28 cellular contexts compared by ENCODE assay signal in the genomic region with DNA sequence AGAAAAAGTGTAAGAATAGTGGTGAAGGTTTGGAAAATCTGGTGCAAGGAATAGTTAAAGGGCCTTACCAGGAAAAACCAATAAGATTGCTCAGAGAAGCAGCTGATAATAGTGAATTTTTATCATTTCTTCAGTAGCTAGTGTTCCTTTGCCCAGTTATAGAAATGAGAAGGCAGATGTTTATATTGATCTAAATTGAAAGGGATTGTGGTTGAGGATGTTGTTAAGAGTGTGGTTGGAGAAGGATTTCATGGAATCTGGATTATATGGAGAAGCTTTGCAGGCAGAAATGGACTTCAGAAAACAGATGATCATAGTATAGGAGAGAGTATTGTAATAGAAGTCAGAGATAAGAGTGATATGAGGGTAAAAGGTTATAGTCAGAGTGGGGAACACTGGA.
A peak's percentile ranks its signal among the peaks of the same experiment; 100 is the strongest.
DNase-seq lines count a peak whose midpoint lies in the region; ATAC-seq and TF ChIP-seq lines count a peak whose summit lies in the region.
"Had no signal": no experiment of that assay in that cellular context is flagged by ENCODE, and none has a peak within 500 bp of the region (broad histone marks: within the 10 kb centered on the region; RNA-seq: fewer than 3 reads in every experiment).

No MANE protein-coding gene starts in this region.

- no peaks in the 10 kb centered on the region for H3K79me1 ChIP-seq in IMR-90 (ENCODE audit: low read depth in 1 of 2, low read length in 2 of 2)

- no peak overlapping the region for H3K4ac ChIP-seq in IMR-90 (ENCODE audit: low read depth, low read length)

- no peak overlapping the region for H2AK9ac ChIP-seq in IMR-90 (replicated peaks; ENCODE audit: low read depth, low read length, poor library complexity)

- H3K4me1 ChIP-seq in IMR-90 (ENCODE audit: control insufficient read depth, insufficient read depth, low read length): peaks cover 6% of the 10 kb centered on the region
- H3K4me1 ChIP-seq: HAP-1, suprapubic skin had no signal

- H3K23ac ChIP-seq in IMR-90 (ENCODE audit: low read depth, low read length): no peak overlapping the region

- no peak overlapping the region for H3K27ac Mint-ChIP-seq in chondrocyte (ENCODE audit: unreplicated experiment)
- H3K27ac Mint-ChIP-seq: activated CD8-positive, alpha-beta T cell treated with anti-CD3 and anti-CD28 coated beads, Interleukin-2, amount 10 ng/mL, durations not matched to agents 7 days and 5 days; B cell; immature natural killer cell; naive B cell; stimulated activated memory B cell treated with anti-CD40 and anti-IgM and Interleukin-4, amounts not matched to agents 10 μg/mL and 1 μg/mL and 100 μg/mL, for 72 hours had no signal

- in situ Hi-C loops in IMR-90 (cut with MboI; ENCODE audit: low sequenced_read_pairs) (no loop called here), astrocyte of the spinal cord (cut with HindIII; ENCODE audit: low sequenced_read_pairs) (no loop called here)

- no peak overlapping the region for H3K14ac ChIP-seq in IMR-90 (replicated peaks; ENCODE audit: low read depth, low read length)

- no peaks in the 10 kb centered on the region for H3K36me3 Mint-ChIP-seq in chondrocyte (ENCODE audit: low read depth)
- H3K36me3 Mint-ChIP-seq: immature natural killer cell; stimulated activated memory B cell treated with anti-CD40 and anti-IgM and Interleukin-4, amounts not matched to agents 10 μg/mL and 1 μg/mL and 100 μg/mL, for 72 hours had no signal

- no peaks in the 10 kb centered on the region for H3K4me1 Mint-ChIP-seq in chondrocyte (ENCODE audit: low read depth)
- H3K4me1 Mint-ChIP-seq: B cell; immature natural killer cell; naive B cell; stimulated activated memory B cell treated with anti-CD40 and anti-IgM and Interleukin-4, amounts not matched to agents 10 μg/mL and 1 μg/mL and 100 μg/mL, for 72 hours had no signal

- no peak overlapping the region for H3K4me3 ChIP-seq in BJ (ENCODE audit: low read depth, low read length)
- no peak overlapping the region for H3K4me3 ChIP-seq in IMR-90 (ENCODE audit: insufficient read depth, low read depth, low read length)
- no peak overlapping the region for H3K4me3 ChIP-seq in astrocyte of the spinal cord (ENCODE audit: low read depth, low read length)
- H3K4me3 ChIP-seq in retinal pigment epithelial cell (ENCODE audit: low read length): no peak overlapping the region
- H3K4me3 ChIP-seq: HAP-1, hepatocyte, SJCRH30, suprapubic skin had no signal

- TF ChIP-seq POLR2A in IMR-90 (IDR thresholded peaks at IDR 0.05; ENCODE audit: low read depth, low read length): no peak

- DNase-seq in BJ (ENCODE audit: low read depth): peak; percentile 63
- DNase-seq in IMR-90: peak; percentile 83
- DNase-seq in astrocyte of the spinal cord (ENCODE audit: low read depth, low spot score): peak; percentile 45
- peak; percentile 15 for DNase-seq in retinal pigment epithelial cell (ENCODE audit: low read depth)
- no peak for DNase-seq in chondrocyte (ENCODE audit: low spot score)
- DNase-seq: activated CD4-positive, alpha-beta T cell treated with anti-CD3 and anti-CD28 coated beads for 1 hour; activated CD8-positive, alpha-beta T cell treated with anti-CD3 and anti-CD28 coated beads, Interleukin-2, amount 10 ng/mL, durations not matched to agents 7 days and 5 days; activated gamma-delta T cell; activated T-cell treated with anti-CD3 and anti-CD28 coated beads for 4 hours; COR-L47; DMS79 treated with DMSO at 0.1 percent for 48 hours; immature natural killer cell; naive B cell; NCI-H1105; NCI-H1930; NCI-H526; occipital lobe; stimulated activated CD4-positive, alpha-beta T cell treated with anti-CD3 and anti-CD28 coated beads, Interleukin-2, amount 100 ng/mL, for 48 hours; T-helper 1 cell had no signal

- H3K36me3 ChIP-seq in BJ (ENCODE audit: control insufficient read depth, insufficient read depth, low read length): no peaks in the 10 kb centered on the region
- no peaks in the 10 kb centered on the region for H3K36me3 ChIP-seq in IMR-90 (ENCODE audit: control insufficient read depth, insufficient read depth, low read length)
- H3K36me3 ChIP-seq: HAP-1, SJCRH30, suprapubic skin had no signal

- H3K4me3 Mint-ChIP-seq in chondrocyte (ENCODE audit: unreplicated experiment): no peak overlapping the region
- H3K4me3 Mint-ChIP-seq: activated CD8-positive, alpha-beta T cell treated with anti-CD3 and anti-CD28 coated beads, Interleukin-2, amount 10 ng/mL, durations not matched to agents 7 days and 5 days; B cell; immature natural killer cell; naive B cell; stimulated activated memory B cell treated with anti-CD40 and anti-IgM and Interleukin-4, amounts not matched to agents 10 μg/mL and 1 μg/mL and 100 μg/mL, for 72 hours had no signal

- H3K9me1 ChIP-seq in IMR-90 (ENCODE audit: insufficient read depth, low read length): no peaks in the 10 kb centered on the region

- no peak overlapping the region for H3K56ac ChIP-seq in IMR-90 (ENCODE audit: extremely low read depth, insufficient read depth, low read length)

- H4K5ac ChIP-seq in IMR-90 (ENCODE audit: low read depth, low read length): no peak overlapping the region

- no peak overlapping the region for H3K9ac ChIP-seq in IMR-90 (ENCODE audit: low read depth, low read length)

- H2BK120ac ChIP-seq in IMR-90 (ENCODE audit: low read depth, low read length): no peak overlapping the region

- H4K8ac ChIP-seq in IMR-90 (ENCODE audit: low read depth in 2 of 2, low read length in 2 of 2): no peak overlapping the region

- H3K4me2 ChIP-seq in IMR-90 (ENCODE audit: low read depth, low read length): peak overlapping the region; percentile 33; the same call in 1 of the 2 replicates
- H3K4me2 ChIP-seq: hepatocyte had no signal

- POLR2A ChIA-PET in BJ (lab: Charles Lee) (no interaction called here), IMR-90 (lab: Charles Lee; ENCODE audit: unreplicated experiment) (no interaction called here)

- H3K27me3 Mint-ChIP-seq in chondrocyte (ENCODE audit: low read depth): no peaks in the 10 kb centered on the region
- H3K27me3 Mint-ChIP-seq: B cell; naive B cell; stimulated activated memory B cell treated with anti-CD40 and anti-IgM and Interleukin-4, amounts not matched to agents 10 μg/mL and 1 μg/mL and 100 μg/mL, for 72 hours had no signal

- H3K27me3 ChIP-seq in BJ (ENCODE audit: control insufficient read depth, insufficient read depth, low read length) (no peaks in the 10 kb centered on the region), IMR-90 (ENCODE audit: control insufficient read depth, insufficient read depth, low read length) (no peaks in the 10 kb centered on the region)
- H3K27me3 ChIP-seq: hepatocyte, SJCRH30, suprapubic skin had no signal

- intact Hi-C loops in IMR-90 (cut with micrococcal nuclease): no loop called here

- H4K91ac ChIP-seq in IMR-90 (ENCODE audit: insufficient read depth, low read depth, low read length): no peak overlapping the region

- no peak overlapping the region for H2BK20ac ChIP-seq in IMR-90 (ENCODE audit: low read depth, low read length)

- TF ChIP-seq CTCF in BJ (IDR thresholded peaks at IDR 0.05; ENCODE audit: insufficient read depth, low read depth, low read length) (no peak), IMR-90 (conservative IDR thresholded peaks at IDR 0.05; ENCODE audit: low read depth, low read length) (no peak), astrocyte of the spinal cord (IDR thresholded peaks at IDR 0.05; ENCODE audit: low read depth, low read length) (no peak), retinal pigment epithelial cell (conservative IDR thresholded peaks at IDR 0.05; ENCODE audit: low read depth, low read length) (no peak), chondrocyte (IDR thresholded peaks at IDR 0.05) (no peak)

- H2AK5ac ChIP-seq in IMR-90 (ENCODE audit: low read depth, low read length): no peak overlapping the region

- BruUV-seq in IMR-90 (replicated peaks; lab: Mats Ljungman, UMichigan): no TSS peak

- CTCF ChIA-PET in BJ (lab: Yijun Ruan, JAX) (no interaction called here), IMR-90 (lab: Yijun Ruan, JAX) (interaction anchor here (0.6 kb wide), 1 partner anchor 510 kb away, joined by 5 read pairs; no protein-coding TSS in a partner anchor)

- ATAC-seq in IMR-90 (ENCODE audit: low read depth): peak; percentile 97
- no peak for ATAC-seq in HG03354 (IDR thresholded peaks at IDR 0.05; ENCODE audit: poor library complexity, severe bottlenecking, unreplicated experiment)
- no peak for ATAC-seq in GM19395 (IDR thresholded peaks at IDR 0.05; ENCODE audit: unreplicated experiment)
- ATAC-seq: activated CD8-positive, alpha-beta T cell treated with anti-CD3 and anti-CD28 coated beads, Interleukin-2, amount 10 ng/mL, durations not matched to agents 7 days and 5 days; left lobe of liver; stimulated activated memory B cell treated with anti-CD40 and anti-IgM and Interleukin-4, amounts not matched to agents 10 μg/mL and 1 μg/mL and 100 μg/mL, for 72 hours had no signal

- dilution Hi-C loops in IMR-90 (cut with HindIII; ENCODE audit: low sequenced_read_pairs, unreplicated experiment): no loop called here

- no peak overlapping the region for H3K18ac ChIP-seq in IMR-90 (ENCODE audit: low read depth, low read length)

- no peak overlapping the region for H2BK5ac ChIP-seq in IMR-90 (ENCODE audit: low read depth, low read length, poor library complexity, severe bottlenecking)

- no peaks in the 10 kb centered on the region for H3K9me3 ChIP-seq in IMR-90 (ENCODE audit: control insufficient read depth, insufficient read depth, low read length)
- H3K9me3 ChIP-seq: HAP-1, SJCRH30, suprapubic skin had no signal

- H2BK15ac ChIP-seq in IMR-90 (ENCODE audit: low read depth, low read length): no peak overlapping the region

- no peak overlapping the region for H2AFZ ChIP-seq in IMR-90 (replicated peaks; ENCODE audit: low read length, poor library complexity)
- H2AFZ ChIP-seq: hepatocyte had no signal

- TF ChIP-seq RAD21 in IMR-90 (IDR thresholded peaks at IDR 0.05; ENCODE audit: low read length): no peak

- H3K27ac ChIP-seq in IMR-90 (ENCODE audit: insufficient read depth, low read length): no peak overlapping the region
- H3K27ac ChIP-seq: hepatocyte, SJCRH30, suprapubic skin had no signal

- H4K20me1 ChIP-seq in IMR-90 (ENCODE audit: insufficient read depth, low read length): no peaks in the 10 kb centered on the region

- H3K9me3 Mint-ChIP-seq in chondrocyte (ENCODE audit: low read depth): peaks cover under 1% of the 10 kb centered on the region
- H3K9me3 Mint-ChIP-seq: immature natural killer cell; stimulated activated memory B cell treated with anti-CD40 and anti-IgM and Interleukin-4, amounts not matched to agents 10 μg/mL and 1 μg/mL and 100 μg/mL, for 72 hours had no signal

TF ChIP-seq in IMR-90, 13 proteins besides CTCF, POLR2A, EP300 and RAD21 (continues in another document):
- TF ChIP-seq MXI1 (IDR thresholded peaks at IDR 0.05; ENCODE audit: borderline replicate concordance, low read depth, low read length): no peak
- no peak for TF ChIP-seq SMC3 (IDR thresholded peaks at IDR 0.05; ENCODE audit: low read depth, low read length)
- no peak for TF ChIP-seq MAFK (IDR thresholded peaks at IDR 0.05; ENCODE audit: low read depth, low read length)
- no peak for TF ChIP-seq RCOR1 (IDR thresholded peaks at IDR 0.05; ENCODE audit: insufficient replicate concordance, low read length)
